ENCODE assay signal across 26 cellular contexts in the genomic region with DNA sequence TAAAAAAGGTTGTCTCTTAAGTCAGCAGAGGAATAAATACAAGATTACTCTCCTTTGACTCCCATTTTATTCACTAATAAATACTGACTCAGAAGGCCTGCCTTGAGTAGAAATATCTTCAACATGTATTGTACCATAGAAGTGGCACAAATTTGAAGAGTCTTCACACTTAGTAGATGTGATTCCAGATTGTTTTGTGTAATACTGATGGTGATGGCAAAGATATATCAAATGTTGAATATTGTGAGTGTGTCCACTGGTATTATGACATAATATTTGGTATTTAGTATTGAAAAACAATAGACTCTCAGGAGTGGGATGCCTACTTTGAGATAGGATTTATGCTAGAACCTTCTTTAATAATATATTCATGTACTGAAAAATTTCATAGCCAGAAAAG. TPM values are rescaled to one million over a fixed set of nuclear protein-coding genes. Genes with fewer than 3 reads are reported as not detected.
"Had no signal": no experiment of that assay in that cellular context is flagged by ENCODE, and none has a peak within 500 bp of the region (broad histone marks: within the 10 kb centered on the region; RNA-seq: fewer than 3 reads in every experiment).

No MANE protein-coding gene starts in this region.

- H3K27ac ChIP-seq: colonic mucosa, esophagus muscularis mucosa, foreskin keratinocyte, gastroesophageal sphincter, neutrophil, pancreas, thoracic aorta, upper lobe of right lung, uterus had no signal

- H3K36me3 ChIP-seq: colonic mucosa, esophagus muscularis mucosa, gastroesophageal sphincter, heart right ventricle, neutrophil, pancreas, thoracic aorta, tibial nerve, upper lobe of right lung, uterus had no signal

- H3K27me3 ChIP-seq: tibial nerve, uterus had no signal

- H3K4me3 ChIP-seq: colonic mucosa, esophagus muscularis mucosa, gastroesophageal sphincter, heart right ventricle, lung, pancreas, smooth muscle cell, thoracic aorta, tibial nerve, upper lobe of right lung, uterus had no signal

- H3K9me3 ChIP-seq: colonic mucosa, esophagus muscularis mucosa, gastroesophageal sphincter, heart right ventricle, neutrophil, pancreas, thoracic aorta, tibial nerve, upper lobe of right lung, uterus had no signal

- H3K4me2 ChIP-seq: smooth muscle cell had no signal

- DNase-seq: colonic mucosa; effector memory CD4-positive, alpha-beta T cell; foreskin keratinocyte; glutamatergic neuron; heart right ventricle; islet precursor cell; natural killer cell; pancreas; stimulated activated CD4-positive, alpha-beta T cell treated with anti-CD3 and anti-CD28 coated beads, Interleukin-12 subunit alpha, Interleukin-12 subunit beta, amount 100 ng/mL, for 4 hours; stimulated activated CD4-positive, alpha-beta T cell treated with anti-CD3 and anti-CD28 coated beads, Interleukin-1b, Interleukin-23, amount 100 ng/mL, for 48 hours; stimulated activated CD4-positive, alpha-beta T cell treated with anti-CD3 and anti-CD28 coated beads, Interleukin-4, amount 100 ng/mL, for 1 hour; stimulated activated CD8-positive, alpha-beta memory T cell treated with anti-CD3 and anti-CD28 coated beads, Interleukin-4, amount 100 ng/mL, for 48 hours; stimulated activated naive CD4-positive, alpha-beta T cell; stimulated activated naive CD8-positive, alpha-beta T cell treated with anti-CD3 and anti-CD28 coated beads, Interleukin-15, amount 100 ng/mL, for 72 hours; upper lobe of right lung; uterus had no signal

- ATAC-seq: foreskin keratinocyte; gastroesophageal sphincter; heart right ventricle; natural killer cell; pancreas; sciatic nerve; stimulated activated naive CD8-positive, alpha-beta T cell treated with anti-CD3 and anti-CD28 coated beads, Interleukin-15, amount 100 ng/mL, for 72 hours; upper lobe of right lung had no signal

- H3K4me1 ChIP-seq: colonic mucosa, foreskin keratinocyte, gastroesophageal sphincter, uterus had no signal

RNA-seq across cellular contexts. Expression of gene ADGRB3, which starts 7.0 kb away (rescaled TPM):
- total RNA-seq: endothelial cell of umbilical vein, foreskin keratinocyte, natural killer cell had no signal
- polyA plus RNA-seq: endothelial cell of umbilical vein, fibroblast of lung, foreskin keratinocyte had no signal
